18 cellular contexts compared by ENCODE assay signal in the genomic region with DNA sequence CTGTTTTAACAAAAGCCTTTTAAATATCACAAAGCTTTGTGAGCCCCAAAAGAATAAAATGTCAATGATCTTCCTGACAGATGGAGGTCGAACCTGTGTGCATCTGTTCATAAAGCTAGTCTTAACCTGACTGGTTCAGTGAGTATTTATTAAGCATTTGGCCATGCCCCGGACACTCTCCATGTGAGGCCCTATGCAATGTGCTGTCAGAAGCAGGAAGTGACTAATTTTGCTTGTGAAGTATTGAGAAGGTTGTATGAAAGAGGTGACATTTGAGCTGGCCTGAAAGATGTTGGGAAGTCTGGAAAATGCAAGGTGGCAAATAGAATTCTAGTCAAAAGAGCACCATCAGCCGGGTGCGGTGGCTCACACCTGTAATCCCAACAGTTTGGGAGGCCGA.
DNase-seq lines count a peak whose midpoint lies in the region; TF ChIP-seq lines count a peak whose summit lies in the region.
"Had no signal": no experiment of that assay in that cellular context is flagged by ENCODE, and none has a peak within 500 bp of the region (broad histone marks: within the 10 kb centered on the region; RNA-seq: fewer than 3 reads in every experiment).

No MANE protein-coding gene starts in this region.

- H3K9me3 Mint-ChIP-seq in endodermal cell, result peaks cover 66% of the 10 kb centered on the region

- no peak overlapping the region for H3K27ac ChIP-seq in endodermal cell (ENCODE audit: low read depth, low read length)
- H3K27ac ChIP-seq in prostate gland, result no peak overlapping the region
- H3K27ac ChIP-seq: 22Rv1, C4-2B, KMS-11, SK-N-MC had no signal

- H3K27me3 ChIP-seq in endodermal cell (ENCODE audit: control insufficient read depth, insufficient read depth, low read length, poor library complexity, severe bottlenecking), result no peaks in the 10 kb centered on the region
- no peaks in the 10 kb centered on the region for H3K27me3 ChIP-seq in prostate gland (replicated peaks; ENCODE audit: insufficient read depth)

- intact Hi-C loops in cardiac septum (cut with DNase I) (no loop called here), prostate gland (cut with DNase I) (no loop called here)

- H3K36me3 Mint-ChIP-seq in endodermal cell (ENCODE audit: low read depth), result no peaks in the 10 kb centered on the region

- H3K9me3 ChIP-seq in endodermal cell (ENCODE audit: control insufficient read depth, low read length), result no peaks in the 10 kb centered on the region
- H3K9me3 ChIP-seq in prostate gland, result no peaks in the 10 kb centered on the region

- TF ChIP-seq CTCF in epithelial cell of esophagus (IDR thresholded peaks at IDR 0.05; ENCODE audit: insufficient read depth, low read depth, low read length, missing control alignments), result no peak
- TF ChIP-seq CTCF in endodermal cell (conservative IDR thresholded peaks at IDR 0.05), result no peak
- TF ChIP-seq CTCF in prostate gland (IDR thresholded peaks at IDR 0.05), result no peak

- H3K4me1 Mint-ChIP-seq in endodermal cell, result no peaks in the 10 kb centered on the region

- peak; percentile 49 for DNase-seq in DMS53 (lab: John Stamatoyannopoulos, UW)
- DNase-seq in DMS53 treated with DMSO at 0.1 percent for 48 hours (lab: John Stamatoyannopoulos, UW; ENCODE audit: unreplicated experiment), result no peak
- peak; percentile 24 for DNase-seq in RKO (ENCODE audit: low spot score)
- DNase-seq in epithelial cell of esophagus (ENCODE audit: low read depth), result peak; percentile 60
- DNase-seq in renal cortical epithelial cell (ENCODE audit: low read depth), result peak; percentile 21
- no peak for DNase-seq in endodermal cell
- no peak for DNase-seq in cardiac septum (ENCODE audit: low spot score)
- no peak for DNase-seq in prostate gland (ENCODE audit: low spot score)
- DNase-seq: COR-L47, DND-41, MV-4-11, NCI-H1436, NCI-H2081, NCI-H226 had no signal

- TF ChIP-seq POLR2A in prostate gland (IDR thresholded peaks at IDR 0.05), result no peak

- 88% methylated on average over 5 of the region's 5 CpGs; no CpG with 5 or more reads in 1 of the 2 experiments for WGBS in endodermal cell (ENCODE audit: insufficient coverage in 1 of 2, insufficient read length in 1 of 2), 2 experiments
- WGBS in prostate gland, result 68% methylated on average over 5 of the region's 5 CpGs

- no peak overlapping the region for H3K27ac Mint-ChIP-seq in endodermal cell

- H3K4me3 ChIP-seq in epithelial cell of esophagus (ENCODE audit: low read length) (no peak overlapping the region), endodermal cell (ENCODE audit: low read length) (no peak overlapping the region), prostate gland (no peak overlapping the region)
- H3K4me3 ChIP-seq: SK-N-MC had no signal

- no peaks in the 10 kb centered on the region for H3K27me3 Mint-ChIP-seq in endodermal cell (ENCODE audit: insufficient read depth)

- no peaks in the 10 kb centered on the region for H3K36me3 ChIP-seq in endodermal cell (ENCODE audit: control insufficient read depth, insufficient read depth, low read length)
- no peaks in the 10 kb centered on the region for H3K36me3 ChIP-seq in prostate gland

- H3K4me1 ChIP-seq in endodermal cell (ENCODE audit: control insufficient read depth, insufficient read depth, low read length) (no peaks in the 10 kb centered on the region), prostate gland (replicated peaks) (no peaks in the 10 kb centered on the region)

- H3K4me3 Mint-ChIP-seq in endodermal cell, result no peak overlapping the region

- H3K9ac ChIP-seq in endodermal cell (ENCODE audit: extremely low read depth, low read length, poor library complexity, severe bottlenecking), result no peak overlapping the region
- H3K9ac ChIP-seq: KMS-11 had no signal

Comparison
In these comparisons a context has a peak if more than half of its experiments do, and no peak if none do; other contexts are left out.
1. DNase-seq: peak in DMS53 (single experiment), RKO (single experiment), epithelial cell of esophagus (single experiment) and renal cortical epithelial cell (single experiment); none in DMS53 treated with DMSO at 0.1 percent for 48 hours (single experiment), endodermal cell (single experiment), cardiac septum (single experiment) and prostate gland (single experiment).